Comparison of ENCODE assay signal across 8 cellular contexts in the genomic region with DNA sequence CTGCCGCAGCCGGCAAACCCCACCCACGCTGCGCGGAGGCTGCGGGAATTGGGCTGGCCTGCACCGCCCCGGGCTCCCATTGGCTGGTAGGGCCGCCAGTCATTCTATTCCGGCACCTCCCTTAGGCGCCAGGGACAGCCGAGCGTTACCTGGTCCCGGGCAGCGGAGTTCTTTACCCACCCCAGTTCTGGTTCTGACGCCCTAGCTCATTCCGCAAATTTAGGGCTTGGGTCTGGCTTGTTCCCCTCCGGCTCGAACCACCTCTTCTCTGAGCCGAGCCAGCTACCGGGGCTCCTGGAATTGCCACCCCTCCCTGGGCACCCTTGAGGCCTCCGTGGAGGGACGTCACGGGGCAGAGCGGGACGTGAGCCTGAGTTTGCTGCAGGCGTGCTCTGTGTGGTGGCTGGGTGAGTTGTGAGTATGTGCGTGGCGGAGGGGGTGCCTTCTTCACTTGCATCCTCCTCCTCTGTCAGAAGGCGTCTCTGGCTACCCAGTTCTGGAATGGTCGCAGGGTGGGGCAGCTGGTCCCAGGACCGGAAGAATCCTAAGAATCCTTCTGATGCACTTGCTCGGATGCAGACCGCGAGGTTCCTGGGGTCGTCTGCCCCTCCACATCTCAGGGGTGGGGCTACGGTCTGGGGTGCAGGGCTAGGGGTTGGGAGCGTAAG. TPM values are rescaled to one million over a fixed set of nuclear protein-coding genes. Genes with fewer than 3 reads are reported as not detected.
A peak's percentile ranks its signal among the peaks of the same experiment; 100 is the strongest.
DNase-seq lines count a peak whose midpoint lies in the region; ATAC-seq and TF ChIP-seq lines count a peak whose summit lies in the region.

A gene (minus strand): TSS at position 2 of the 668 bp plus-strand sequence. CDS start 910 bp downstream, outside the sequence.
A gene with protein sequence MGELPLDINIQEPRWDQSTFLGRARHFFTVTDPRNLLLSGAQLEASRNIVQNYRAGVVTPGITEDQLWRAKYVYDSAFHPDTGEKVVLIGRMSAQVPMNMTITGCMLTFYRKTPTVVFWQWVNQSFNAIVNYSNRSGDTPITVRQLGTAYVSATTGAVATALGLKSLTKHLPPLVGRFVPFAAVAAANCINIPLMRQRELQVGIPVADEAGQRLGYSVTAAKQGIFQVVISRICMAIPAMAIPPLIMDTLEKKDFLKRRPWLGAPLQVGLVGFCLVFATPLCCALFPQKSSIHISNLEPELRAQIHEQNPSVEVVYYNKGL (plus strand): TSS at position 107 of the 668 bp plus-strand sequence. CDS start 3,461 bp downstream, outside the sequence.

- TF ChIP-seq CTCF in foreskin keratinocyte (conservative IDR thresholded peaks at IDR 0.05), result no peak

- H3K4me3 ChIP-seq in H7 (ENCODE audit: insufficient read depth, low read depth, low read length) (peak within 1 kb of the TSS; percentile 53), SJCRH30 (peak within 1 kb of the TSS; percentile 53), neuron (ENCODE audit: low read length) (peak within 1 kb of the TSS; percentile 36)

- H3K27me3 ChIP-seq in H7 (ENCODE audit: control insufficient read depth, insufficient read depth, low read length) (peaks cover 28% of the 10 kb centered on the region), SJCRH30 (no peaks in the 10 kb centered on the region), foreskin keratinocyte (no peaks in the 10 kb centered on the region), neuron (ENCODE audit: insufficient read depth, low read length) (peaks cover 51% of the 10 kb centered on the region)

- H3K36me3 ChIP-seq in H7 (replicated peaks; ENCODE audit: control insufficient read depth, insufficient read depth, low read length) (no peaks in the 10 kb centered on the region), SJCRH30 (no peaks in the 10 kb centered on the region), neuron (ENCODE audit: insufficient read depth, low read length) (no peaks in the 10 kb centered on the region)

- H3K9me3 ChIP-seq in SJCRH30 (replicated peaks), result no peaks in the 10 kb centered on the region
- H3K9me3 ChIP-seq in neuron (ENCODE audit: low read length), result no peaks in the 10 kb centered on the region

- peak; percentile 92 for DNase-seq in Daoy (ENCODE audit: low read depth)
- peak; percentile 99 for DNase-seq in H7
- DNase-seq in M059J (ENCODE audit: low read depth), result peak; percentile 86
- DNase-seq in SJCRH30, result peak; percentile 77 to 80
- peak; percentile 86 to 97 (median 94) for DNase-seq in activated naive CD4-positive, alpha-beta T cell (lab: John Stamatoyannopoulos, UW)
- peak; percentile 64 to 81 for DNase-seq in foreskin keratinocyte
- peak; percentile 87 for DNase-seq in stromal cell of bone marrow (ENCODE audit: low read depth)

- H3K27ac ChIP-seq in SJCRH30 (peak within 1 kb of the TSS; percentile 31), foreskin keratinocyte (peak within 1 kb of the TSS; percentile 16)

- peaks cover 50% of the 10 kb centered on the region for H3K4me1 ChIP-seq in SJCRH30
- peaks cover 8% of the 10 kb centered on the region for H3K4me1 ChIP-seq in foreskin keratinocyte
- peaks cover 41% of the 10 kb centered on the region for H3K4me1 ChIP-seq in neuron (ENCODE audit: insufficient read depth, low read length)

- peak within 1 kb of the TSS; percentile 43 for H2AFZ ChIP-seq in neuron (ENCODE audit: low read depth, low read length)

- peak; percentile 83 for ATAC-seq in foreskin keratinocyte

RNA-seq across cellular contexts. Expression of the first gene that starts in this region (rescaled TPM):
- total RNA-seq in Daoy (2014; rRNA removed; shearing (Covaris generic)), result 0.42 and 0.51 TPM in 2 replicates
- 2.3 and 5.1 TPM in 2 replicates for total RNA-seq in H7 (2014; rRNA removed; shearing (Covaris generic))
- 0.27 and 1.6 TPM in 2 replicates for total RNA-seq in M059J (2014; rRNA removed; shearing (Covaris generic))
- 0.25 and 0.89 TPM in 2 replicates for total RNA-seq in SJCRH30 (2014; rRNA removed; shearing (Covaris generic))
- total RNA-seq in foreskin keratinocyte, result 0.85 TPM in 2 replicates
- polyA plus RNA-seq in foreskin keratinocyte, result 0.61 and 0.82 TPM in 2 replicates

RNA-seq across cellular contexts. Expression of the second gene that starts in this region (rescaled TPM):
- total RNA-seq in Daoy (2014; rRNA removed; shearing (Covaris generic)), result 14.7 and 32.1 TPM in 2 replicates
- 4.1 and 5.6 TPM in 2 replicates for total RNA-seq in H7 (2014; rRNA removed; shearing (Covaris generic))
- 38.7 and 58.0 TPM in 2 replicates for total RNA-seq in M059J (2014; rRNA removed; shearing (Covaris generic))
- total RNA-seq in SJCRH30 (2014; rRNA removed; shearing (Covaris generic)), result 14.3 and 15.3 TPM in 2 replicates
- 38.8 and 46.0 TPM in 2 replicates for total RNA-seq in foreskin keratinocyte
- 24.1 and 27.9 TPM in 2 replicates for polyA plus RNA-seq in foreskin keratinocyte

Comparison
In these comparisons a context has a peak if more than half of its experiments do, and no peak if none do; other contexts are left out.
1. Peak in every context shown above with its lines: DNase-seq, ATAC-seq, H3K4me3 ChIP-seq and H3K27ac ChIP-seq.